19 cellular contexts compared by ENCODE assay signal in the genomic region with DNA sequence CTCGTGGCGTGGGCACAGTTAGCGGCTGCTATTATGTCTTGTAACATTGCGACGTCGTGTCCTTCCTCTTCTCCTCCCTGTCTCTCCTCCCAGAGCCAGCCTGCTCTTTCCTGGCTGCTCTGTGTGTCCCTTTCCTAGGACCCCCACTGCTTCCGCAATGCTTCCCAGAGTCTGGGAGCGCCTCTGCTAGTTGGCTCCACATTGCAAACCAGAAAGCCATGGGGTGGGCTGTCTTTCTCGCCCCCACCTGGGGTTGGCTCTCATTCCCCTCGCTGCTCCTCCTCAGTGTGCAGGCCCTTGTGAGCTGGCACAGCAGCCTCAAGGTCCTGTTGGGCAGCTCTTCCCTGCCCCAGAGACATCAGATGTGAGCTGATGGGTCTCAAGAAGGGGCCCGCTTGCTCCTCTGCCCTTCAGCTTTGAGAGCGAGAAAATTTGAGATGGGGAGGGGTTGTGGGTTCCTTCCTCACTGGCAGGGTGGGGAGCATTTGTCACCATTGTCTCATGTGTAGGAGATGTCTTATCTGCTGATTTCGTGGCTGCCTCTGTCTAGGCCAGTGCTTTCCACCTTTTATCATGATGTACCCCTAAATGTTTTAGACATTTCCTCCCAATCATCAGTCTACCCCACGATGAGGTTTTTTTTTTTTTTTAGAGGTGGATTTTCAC. TPM values are rescaled to one million over a fixed set of nuclear protein-coding genes. Genes with fewer than 3 reads are reported as not detected.
"Had no signal": no experiment of that assay in that cellular context is flagged by ENCODE, and none has a peak within 500 bp of the region (broad histone marks: within the 10 kb centered on the region; RNA-seq: fewer than 3 reads in every experiment).

No MANE protein-coding gene starts in this region.

- H3K36me3 Mint-ChIP-seq: activated naive CD8-positive, alpha-beta T cell; stimulated activated effector memory CD8-positive, alpha-beta T cell treated with anti-CD3 and anti-CD28 coated beads, Interleukin-12 subunit alpha, Interleukin-12 subunit beta, amount 100 ng/mL, for 72 hours had no signal

- H3K27me3 ChIP-seq: ovary had no signal

- H3K27ac Mint-ChIP-seq: activated naive CD8-positive, alpha-beta T cell; stimulated activated effector memory CD8-positive, alpha-beta T cell treated with anti-CD3 and anti-CD28 coated beads, Interleukin-12 subunit alpha, Interleukin-12 subunit beta, amount 100 ng/mL, for 72 hours had no signal

- DNase-seq: activated CD4-positive, alpha-beta T cell treated with anti-CD3 and anti-CD28 coated beads, Interleukin-2, amount 50 U/mL, for 4 hours; erythroblast; head of caudate nucleus; ovary; psoas muscle; right cardiac atrium; stimulated activated CD4-positive, alpha-beta T cell treated with anti-CD3 and anti-CD28 coated beads, Interleukin-4, amount 100 ng/mL, for 1 hour; T-helper 1 cell; T1000 had no signal

- FAIRE-seq: frontal cortex, keratinocyte had no signal

- H3K9me3 ChIP-seq: ovary, psoas muscle, thoracic aorta, upper lobe of left lung had no signal

- H3K27ac ChIP-seq: ovary, psoas muscle, thoracic aorta, upper lobe of left lung had no signal

- H3K4me3 Mint-ChIP-seq: activated naive CD8-positive, alpha-beta T cell; neural crest cell; stimulated activated effector memory CD8-positive, alpha-beta T cell treated with anti-CD3 and anti-CD28 coated beads, Interleukin-12 subunit alpha, Interleukin-12 subunit beta, amount 100 ng/mL, for 72 hours had no signal

- H3K4me3 ChIP-seq: dorsolateral prefrontal cortex, ovary, psoas muscle, smooth muscle cell, thoracic aorta, upper lobe of left lung had no signal

- H3K4me2 ChIP-seq: smooth muscle cell had no signal

- H3K36me3 ChIP-seq: ovary, thoracic aorta, upper lobe of left lung had no signal

- H3K9me3 Mint-ChIP-seq: neural crest cell; stimulated activated effector memory CD8-positive, alpha-beta T cell treated with anti-CD3 and anti-CD28 coated beads, Interleukin-12 subunit alpha, Interleukin-12 subunit beta, amount 100 ng/mL, for 72 hours had no signal

RNA-seq across cellular contexts. Expression of gene ADAMTS14, which starts 3.3 kb away (rescaled TPM):
- total RNA-seq: lung microvascular endothelial cell had no signal
